ENCODE assay signal across 18 cellular contexts in genomic region chr12:94098466-94098865, GRCh38. TPM values are rescaled to one million over a fixed set of nuclear protein-coding genes. Genes with fewer than 3 reads are reported as not detected.
DNase-seq lines count a peak whose midpoint lies in the region; ATAC-seq, FAIRE-seq and TF ChIP-seq lines count a peak whose summit lies in the region.
"Had no signal": no experiment of that assay in that cellular context is flagged by ENCODE, and none has a peak within 500 bp of the region (broad histone marks: within the 10 kb centered on the region; RNA-seq: fewer than 3 reads in every experiment).

No MANE protein-coding gene starts in this region.

- TF ChIP-seq EP300 in K562 (IDR thresholded peaks at IDR 0.05; ENCODE audit: low read length), result no peak

- H3K4me3 ChIP-seq in AG04449 (ENCODE audit: low read depth, low read length) (no peak overlapping the region), K562 (no peak overlapping the region)
- H3K4me3 ChIP-seq: ascending aorta, SJSA1, tibial nerve had no signal

- 0 out of 2 replicates have a peak, but pooled peaks cover 4% of the 10 kb centered on the region for H4K20me1 ChIP-seq in K562 (replicated peaks; ENCODE audit: control insufficient read depth, insufficient read depth, low read length)

- no peak for FAIRE-seq in K562 (lab: Jason Lieb, UNC)
- FAIRE-seq: islet of Langerhans, TTC549 had no signal

- H3K4me1 ChIP-seq in K562 (replicated peaks in 1 of 2; ENCODE audit: control insufficient read depth in 2 of 2, insufficient read depth in 2 of 2, low read length in 2 of 2) (peaks cover 14 to 18% of the 10 kb centered on the region in 2 experiments), foreskin keratinocyte (peaks cover 17% of the 10 kb centered on the region)

- no peak overlapping the region for H3K27ac ChIP-seq in K562 (ENCODE audit: extremely low read depth, low read depth, low read length)
- H3K27ac ChIP-seq in foreskin keratinocyte, result no peak overlapping the region
- H3K27ac ChIP-seq: ascending aorta, neutrophil, SJSA1, tibial nerve had no signal

- TF ChIP-seq CTCF in AG04449 (IDR thresholded peaks at IDR 0.05; ENCODE audit: insufficient read depth, low read length, missing control alignments) (no peak), K562 (IDR thresholded peaks at IDR 0.05 in 2 of 3, conservative IDR thresholded peaks at IDR 0.05 in 1 of 3; ENCODE audit: insufficient read depth in 2 of 3, low read depth in 1 of 3, low read length in 3 of 3) (no peak), foreskin keratinocyte (conservative IDR thresholded peaks at IDR 0.05) (no peak)

- CTCF ChIA-PET in AG04449 (lab: Yijun Ruan, JAX), result interaction anchor here (0.6 to 8.8 kb wide), 7 partner anchors 16 to 594 kb away, joined by 3 to 360 read pairs (median 112); partner anchors contain the start of gene SOCS2
- CTCF ChIA-PET in K562 (lab: Yijun Ruan, JAX; ENCODE audit: low intra/inter-chr PET ratio), result no interaction called here

- H3K9me1 ChIP-seq in K562 (ENCODE audit: control insufficient read depth, insufficient read depth, low read length), result no peaks in the 10 kb centered on the region

- ATAC-seq in K562 (no peak), foreskin keratinocyte (no peak)

- intact Hi-C loops in K562 (cut with micrococcal nuclease), result no loop called here

- no peak for TF ChIP-seq POLR2A in K562 (conservative IDR thresholded peaks at IDR 0.05)

- BruUV-seq in K562 (replicated peaks; lab: Mats Ljungman, UMichigan), result no TSS peak

- H3K9me3 ChIP-seq in K562 (replicated peaks; ENCODE audit: control insufficient read depth, insufficient read depth, low read depth, low read length), result no peaks in the 10 kb centered on the region
- H3K9me3 ChIP-seq: ascending aorta, neutrophil, SJSA1, tibial nerve had no signal

- no peaks in the 10 kb centered on the region for H3K79me2 ChIP-seq in K562 (ENCODE audit: control insufficient read depth, insufficient read depth, low read length)

- H3K4me2 ChIP-seq in K562 (ENCODE audit: insufficient read depth, low read length), result no peak overlapping the region

- no peaks in the 10 kb centered on the region for H3K36me3 ChIP-seq in K562 (ENCODE audit: control insufficient read depth, insufficient read depth, low read length)
- H3K36me3 ChIP-seq: ascending aorta, neutrophil, SJSA1, tibial nerve had no signal

- 15% methylated on average over 3 of the region's 3 CpGs for WGBS in K562 (ENCODE audit: insufficient coverage, low coverage, missing lambda C conversion rate)

- H3K27me3 ChIP-seq in K562 (ENCODE audit: control insufficient read depth in 2 of 2, insufficient read depth in 2 of 2, low read length in 2 of 2) (no peaks in the 10 kb centered on the region), foreskin keratinocyte (no peaks in the 10 kb centered on the region)
- H3K27me3 ChIP-seq: ascending aorta, SJSA1 had no signal

- no peak overlapping the region for H3K9ac ChIP-seq in K562 (ENCODE audit: insufficient read depth in 1 of 2, low read depth in 2 of 2, low read length in 2 of 2)

- no peak overlapping the region for H2AFZ ChIP-seq in K562 (ENCODE audit: low read depth, low read length)

- in situ Hi-C loops in K562 (cut with MboI), result no loop called here

- POLR2A ChIA-PET in AG04449 (lab: Yijun Ruan, JAX), result no interaction called here
- POLR2A ChIA-PET in K562 (lab: Yijun Ruan, JAX), result interaction anchor here (0.6 to 1.6 kb wide), 4 partner anchors 23 to 596 kb away, joined by 3 to 8 read pairs (median 4); no protein-coding TSS in a partner anchor

- TF ChIP-seq RAD21 in K562 (CRISPR knock-in tag; conservative IDR thresholded peaks at IDR 0.05 in 1 of 2, IDR thresholded peaks at IDR 0.05 in 1 of 2), result no peak

- DNase-seq in AG04449 (ENCODE audit: low read depth, low spot score) (peak; percentile 50), HT1080 (ENCODE audit: low read depth) (peak; percentile 75), K562 (ENCODE audit: extremely low read depth in 1 of 4, low spot score in 3 of 4) (peak in 1 of 4 experiments; percentile 21), foreskin keratinocyte (peak; percentile 66 to 78), SHP77 treated with DMSO at 0.1 percent for 48 hours (lab: John Stamatoyannopoulos, UW) (no peak), T1000 (lab: John Stamatoyannopoulos, UW) (no peak), NCI-H345 (lab: John Stamatoyannopoulos, UW) (no peak), NCI-H2029 (lab: John Stamatoyannopoulos, UW) (no peak)
- DNase-seq: activated CD4-positive, alpha-beta memory T cell treated with anti-CD3 and anti-CD28 coated beads, Interleukin-2, amount 10 ng/mL, durations not matched to agents 7 days and 5 days; H7; NCI-H1092; stimulated activated CD4-positive, alpha-beta T cell treated with anti-CD3 and anti-CD28 coated beads, Interleukin-4, amount 100 ng/mL, for 4 hours had no signal

TF ChIP-seq in K562, 482 proteins besides CTCF, POLR2A, EP300 and RAD21 (continues in another document):
- no peak for TF ChIP-seq HNRNPL (IDR thresholded peaks at IDR 0.05; ENCODE audit: low read depth, low read length)
- TF ChIP-seq CEBPZ (IDR thresholded peaks at IDR 0.05; ENCODE audit: borderline replicate concordance, low read depth, low read length), result no peak
- no peak for TF ChIP-seq ZNF316 (IDR thresholded peaks at IDR 0.05)
- no peak for TF ChIP-seq ILK (tag; IDR thresholded peaks at IDR 0.05; ENCODE audit: borderline replicate concordance, low read depth)
- TF ChIP-seq ATF3 (IDR thresholded peaks at IDR 0.05), result peak; percentile 46; the same call in 1 of the 2 replicates
- no peak for TF ChIP-seq ATF3 (CRISPR knock-in tag; conservative IDR thresholded peaks at IDR 0.05)
- TF ChIP-seq MCM3 (IDR thresholded peaks at IDR 0.05), result no peak

RNA-seq across cellular contexts. Expression of gene PLXNC1, which starts 49.9 kb away (rescaled TPM):
- total RNA-seq in HT1080 (2014; rRNA removed; shearing (Covaris generic)), result 0.57 and 0.66 TPM in 2 replicates
- 1.2 and 2.2 TPM in 2 replicates for polyA plus RNA-seq in HT1080 (2015; cell fraction: cytosol; rRNA removed)
- polyA plus RNA-seq in HT1080 (2015; cell fraction: nucleus; rRNA removed), result 1.1 and 1.4 TPM in 2 replicates
- 0.32 and 0.37 TPM in 2 replicates for total RNA-seq in K562 (2011; cell fraction: chromatin; rRNA removed; ENCODE audit: low replicate concordance)
- total RNA-seq in K562 (2011; cell fraction: nucleolus; rRNA removed), result under 0.01 TPM in 1 of 2 replicates, not detected in the other
- total RNA-seq in K562 (2011; cell fraction: nucleoplasm; rRNA removed), result 0.23 and 0.29 TPM in 2 replicates
- total RNA-seq in K562 (2014; rRNA removed), result 0.14 and 0.16 TPM in 2 replicates
- total RNA-seq in K562 (2014; rRNA removed; fragmentation: Illumina TruSeq; extraction: Trizol), result 0.18 and 0.45 TPM in 2 replicates
- total RNA-seq in K562 (2015; rRNA removed; fragmentation: Illumina TruSeq; extraction: Trizol), result 0.30 and 0.87 TPM in 2 replicates
- 0.33 and 0.42 TPM in 2 replicates for total RNA-seq in K562 (2021)
- polyA plus RNA-seq in K562 (2011; rRNA removed), result 0.12 and 0.53 TPM in 2 replicates
- 0.01 and 0.25 TPM in 2 replicates for polyA plus RNA-seq in K562 (2011; cell fraction: cytosol; rRNA removed)
- polyA plus RNA-seq in K562 (2011; cell fraction: nucleus; rRNA removed), result 0.14 and 0.77 TPM in 2 replicates
- 0.59 and 1.0 TPM in 2 replicates for polyA plus RNA-seq in K562 (2012)
- polyA plus RNA-seq in K562 (2014; fragmentation: Illumina TruSeq; extraction: Trizol), result 0.21 and 0.44 TPM in 2 replicates
- under 1 TPM; 0.28 to 0.55 TPM for polyA plus RNA-seq in K562 (2014; fragmentation: Nextera tagmentation; extraction: Ambion mirVana)
- polyA plus RNA-seq in K562 (2014; rRNA removed), result 0.08 TPM in 2 replicates
- 0.12 and 1.7 TPM in 2 replicates for polyA minus RNA-seq in K562 (2011; rRNA and poly(A)+ RNA removed)
- 0.76 TPM in 1 of 2 replicates, not detected in the other for polyA minus RNA-seq in K562 (2011; cell fraction: cytosol; rRNA and poly(A)+ RNA removed)
- under 0.01 and 1.2 TPM in 2 replicates for polyA minus RNA-seq in K562 (2011; cell fraction: nucleus; rRNA and poly(A)+ RNA removed)
- total RNA-seq in foreskin keratinocyte, result 0.18 and 0.88 TPM in 2 replicates
- 0.03 and 0.21 TPM in 2 replicates for polyA plus RNA-seq in foreskin keratinocyte

Comparison
In these comparisons a context has a peak if more than half of its experiments do, and no peak if none do; other contexts are left out.
1. DNase-seq: peak in AG04449 (single experiment), HT1080 (single experiment) and foreskin keratinocyte (2 of 2); none in SHP77 treated with DMSO at 0.1 percent for 48 hours (single experiment), T1000 (single experiment), NCI-H345 (single experiment) and NCI-H2029 (single experiment).